ENCODE assay signal across 13 cellular contexts in the genomic region with DNA sequence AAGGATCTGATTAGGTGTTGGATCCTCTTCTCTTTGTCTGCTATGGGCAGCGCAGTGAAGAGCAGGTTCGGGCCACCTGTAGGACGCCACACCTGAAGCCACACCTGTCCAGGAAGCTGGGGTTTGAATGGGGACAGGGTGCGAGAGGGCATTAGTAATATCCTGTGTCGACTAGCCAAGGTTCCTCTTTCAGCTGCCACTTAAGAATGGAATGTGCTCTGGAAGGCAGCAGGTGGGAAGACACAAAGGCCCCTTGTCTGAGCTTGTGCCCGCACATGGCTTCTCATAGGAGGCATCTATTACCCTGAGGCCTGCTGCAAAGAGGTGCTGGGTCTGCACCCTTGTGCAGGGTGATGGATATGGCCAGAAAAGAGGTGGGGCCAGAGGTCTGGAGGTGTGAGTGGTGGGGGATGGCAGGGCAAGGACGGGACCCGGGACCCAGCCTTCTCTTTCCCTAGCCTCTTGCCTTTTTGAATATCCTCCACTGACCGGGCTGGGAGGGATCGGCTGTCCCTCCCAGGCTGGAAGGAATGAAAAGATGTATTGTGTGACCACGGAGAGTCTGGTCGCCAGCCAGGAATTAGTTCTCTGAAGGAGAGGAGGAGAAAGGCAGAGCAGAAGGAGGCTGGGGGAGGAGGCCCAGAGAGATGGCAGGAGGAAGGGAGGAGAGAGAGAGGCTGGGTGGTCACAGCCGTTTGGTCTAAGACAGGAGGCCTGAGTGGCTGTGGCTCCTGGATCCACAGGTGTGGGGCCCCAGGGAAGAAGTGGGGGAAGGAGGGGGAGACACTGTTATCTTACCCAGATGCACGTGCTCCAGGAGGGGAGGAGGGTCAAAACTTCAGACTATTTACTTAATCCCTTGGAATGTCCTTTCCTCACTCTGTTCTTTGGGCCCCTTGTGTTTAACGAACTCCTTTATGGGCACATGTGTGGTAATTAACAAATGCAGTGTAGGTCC.
A peak's percentile ranks its signal among the peaks of the same experiment; 100 is the strongest.
DNase-seq lines count a peak whose midpoint lies in the region; ATAC-seq and TF ChIP-seq lines count a peak whose summit lies in the region.
"Had no signal": no experiment of that assay in that cellular context is flagged by ENCODE, and none has a peak within 500 bp of the region (broad histone marks: within the 10 kb centered on the region; RNA-seq: fewer than 3 reads in every experiment).

No MANE protein-coding gene starts in this region.

- H3K4me3 ChIP-seq in prostate gland: no peak overlapping the region

- POLR2A ChIA-PET in naive thymus-derived CD8-positive, alpha-beta T cell (lab: Charles Lee): no interaction called here

- DNase-seq in ELF-1 (ENCODE audit: low read depth, low spot score): peak; percentile 11
- peak; percentile 47 for DNase-seq in NCI-H526 treated with DMSO at 0.1 percent for 48 hours (lab: John Stamatoyannopoulos, UW)
- DNase-seq in nucleus accumbens (lab: John Stamatoyannopoulos, UW): peak in 44 of 56 donors; percentile 12 to 75 (median 46)
- no peak for DNase-seq in stimulated activated naive CD4-positive, alpha-beta T cell (lab: John Stamatoyannopoulos, UW)
- DNase-seq in stimulated activated naive CD8-positive, alpha-beta T cell treated with anti-CD3 and anti-CD28 coated beads, Interleukin-15, amount 100 ng/mL, for 72 hours: no peak
- DNase-seq in naive thymus-derived CD8-positive, alpha-beta T cell: no peak
- DNase-seq in prostate gland (ENCODE audit: low spot score): no peak
- DNase-seq: activated naive CD4-positive, alpha-beta T cell treated with anti-CD3 and anti-CD28 coated beads, Interleukin-2, amount 50 U/mL, for 16 hours; kidney glomerular epithelial cell had no signal

- ATAC-seq in stimulated activated naive CD8-positive, alpha-beta T cell treated with anti-CD3 and anti-CD28 coated beads, Interleukin-15, amount 100 ng/mL, for 72 hours: no peak
- no peak for ATAC-seq in naive thymus-derived CD8-positive, alpha-beta T cell
- ATAC-seq: natural killer cell treated with Interleukin-12 subunit alpha and Interleukin-12 subunit beta and Interleukin-15 and Interleukin-18, amount 100 ng/mL, for 72 hours; stimulated activated effector memory CD8-positive, alpha-beta T cell treated with anti-CD3 and anti-CD28 coated beads, Interleukin-12 subunit alpha, Interleukin-12 subunit beta, amount 100 ng/mL, for 72 hours had no signal

- no peaks in the 10 kb centered on the region for H3K36me3 Mint-ChIP-seq in naive thymus-derived CD8-positive, alpha-beta T cell
- H3K36me3 Mint-ChIP-seq: natural killer cell treated with Interleukin-12 subunit alpha and Interleukin-12 subunit beta and Interleukin-15 and Interleukin-18, amount 100 ng/mL, for 72 hours; stimulated activated effector memory CD8-positive, alpha-beta T cell treated with anti-CD3 and anti-CD28 coated beads, Interleukin-12 subunit alpha, Interleukin-12 subunit beta, amount 100 ng/mL, for 72 hours had no signal

- no peak overlapping the region for H3K4me3 Mint-ChIP-seq in stimulated activated naive CD8-positive, alpha-beta T cell treated with anti-CD3 and anti-CD28 coated beads, Interleukin-15, amount 100 ng/mL, for 72 hours
- H3K4me3 Mint-ChIP-seq in naive thymus-derived CD8-positive, alpha-beta T cell: no peak overlapping the region
- H3K4me3 Mint-ChIP-seq: B cell; natural killer cell treated with Interleukin-12 subunit alpha and Interleukin-12 subunit beta and Interleukin-15 and Interleukin-18, amount 100 ng/mL, for 72 hours; stimulated activated effector memory CD8-positive, alpha-beta T cell treated with anti-CD3 and anti-CD28 coated beads, Interleukin-12 subunit alpha, Interleukin-12 subunit beta, amount 100 ng/mL, for 72 hours had no signal

- no peak overlapping the region for H3K27ac Mint-ChIP-seq in stimulated activated naive CD8-positive, alpha-beta T cell treated with anti-CD3 and anti-CD28 coated beads, Interleukin-15, amount 100 ng/mL, for 72 hours
- no peak overlapping the region for H3K27ac Mint-ChIP-seq in naive thymus-derived CD8-positive, alpha-beta T cell
- H3K27ac Mint-ChIP-seq: B cell; natural killer cell treated with Interleukin-12 subunit alpha and Interleukin-12 subunit beta and Interleukin-15 and Interleukin-18, amount 100 ng/mL, for 72 hours; stimulated activated effector memory CD8-positive, alpha-beta T cell treated with anti-CD3 and anti-CD28 coated beads, Interleukin-12 subunit alpha, Interleukin-12 subunit beta, amount 100 ng/mL, for 72 hours had no signal

- 47% methylated on average over 15 of the region's 15 CpGs for WGBS in prostate gland

- no peak for TF ChIP-seq CTCF in prostate gland (IDR thresholded peaks at IDR 0.05)

- H3K9me3 Mint-ChIP-seq in stimulated activated naive CD8-positive, alpha-beta T cell treated with anti-CD3 and anti-CD28 coated beads, Interleukin-15, amount 100 ng/mL, for 72 hours: no peaks in the 10 kb centered on the region
- no peaks in the 10 kb centered on the region for H3K9me3 Mint-ChIP-seq in naive thymus-derived CD8-positive, alpha-beta T cell
- H3K9me3 Mint-ChIP-seq: natural killer cell treated with Interleukin-12 subunit alpha and Interleukin-12 subunit beta and Interleukin-15 and Interleukin-18, amount 100 ng/mL, for 72 hours; stimulated activated effector memory CD8-positive, alpha-beta T cell treated with anti-CD3 and anti-CD28 coated beads, Interleukin-12 subunit alpha, Interleukin-12 subunit beta, amount 100 ng/mL, for 72 hours had no signal

- intact Hi-C loops in prostate gland (cut with DNase I): no loop called here

- H3K27ac ChIP-seq in cingulate gyrus (ENCODE audit: low read depth, low read length): peak overlapping the region; percentile 80
- no peak overlapping the region for H3K27ac ChIP-seq in prostate gland

- H3K4me1 ChIP-seq in prostate gland (replicated peaks): no peaks in the 10 kb centered on the region

- TF ChIP-seq POLR2A in prostate gland (IDR thresholded peaks at IDR 0.05): no peak

- no peaks in the 10 kb centered on the region for H3K36me3 ChIP-seq in prostate gland

- H3K27me3 Mint-ChIP-seq in stimulated activated naive CD8-positive, alpha-beta T cell treated with anti-CD3 and anti-CD28 coated beads, Interleukin-15, amount 100 ng/mL, for 72 hours: peaks cover 38% of the 10 kb centered on the region
- H3K27me3 Mint-ChIP-seq in naive thymus-derived CD8-positive, alpha-beta T cell: peaks cover 5 to 30% (median 23%) of the 10 kb centered on the region in 5 donors

- H3K9me3 ChIP-seq in prostate gland: no peaks in the 10 kb centered on the region

- no peaks in the 10 kb centered on the region for H3K4me1 Mint-ChIP-seq in stimulated activated naive CD8-positive, alpha-beta T cell treated with anti-CD3 and anti-CD28 coated beads, Interleukin-15, amount 100 ng/mL, for 72 hours
- no peaks in the 10 kb centered on the region for H3K4me1 Mint-ChIP-seq in naive thymus-derived CD8-positive, alpha-beta T cell
- H3K4me1 Mint-ChIP-seq: B cell; stimulated activated effector memory CD8-positive, alpha-beta T cell treated with anti-CD3 and anti-CD28 coated beads, Interleukin-12 subunit alpha, Interleukin-12 subunit beta, amount 100 ng/mL, for 72 hours had no signal

- H3K27me3 ChIP-seq in prostate gland (replicated peaks; ENCODE audit: insufficient read depth): no peaks in the 10 kb centered on the region

Comparison
In these comparisons a context has a peak if more than half of its experiments do, and no peak if none do; other contexts are left out.
1. DNase-seq: peak in ELF-1 (single experiment), NCI-H526 treated with DMSO at 0.1 percent for 48 hours (single experiment) and nucleus accumbens (44 of 56); none in stimulated activated naive CD4-positive, alpha-beta T cell (0 of 6), stimulated activated naive CD8-positive, alpha-beta T cell treated with anti-CD3 and anti-CD28 coated beads, Interleukin-15, amount 100 ng/mL, for 72 hours (0 of 2), naive thymus-derived CD8-positive, alpha-beta T cell (0 of 10) and prostate gland (single experiment).